8 cellular contexts compared by ENCODE assay signal in genomic region chr17:82216301-82217119, GRCh38. TPM values are rescaled to one million over a fixed set of nuclear protein-coding genes. Genes with fewer than 3 reads are reported as not detected.
DNase-seq lines count a peak whose midpoint lies in the region; ATAC-seq and TF ChIP-seq lines count a peak whose summit lies in the region.

No MANE protein-coding gene starts in this region.

- H3K4me3 ChIP-seq in HEK293 (ENCODE audit: low read depth, low read length), result no peak overlapping the region
- H3K4me3 ChIP-seq in uterus, result no peak overlapping the region

- no peaks in the 10 kb centered on the region for H3K27me3 ChIP-seq in uterus

- no peaks in the 10 kb centered on the region for H3K36me3 ChIP-seq in HEK293 (ENCODE audit: control insufficient read depth in 2 of 2, insufficient read depth in 1 of 2, low read length in 2 of 2)
- H3K36me3 ChIP-seq in uterus, result no peaks in the 10 kb centered on the region

- peak; percentile 89 for DNase-seq in DMS 273 (lab: John Stamatoyannopoulos, UW; ENCODE audit: unreplicated experiment)
- DNase-seq in SKM-1 treated with dmso at 0.1 percent for 144 hours (lab: John Stamatoyannopoulos, UW; ENCODE audit: unreplicated experiment), result peak; percentile 92
- peak; percentile 38 to 57 for DNase-seq in central memory CD8-positive, alpha-beta T cell (ENCODE audit: low spot score in 2 of 2)
- peak; percentile 71 to 72 for DNase-seq in memory B cell (ENCODE audit: low spot score in 2 of 2)
- peak in 1 of 2 donors; percentile 32 for DNase-seq in uterus
- no peak for DNase-seq in NCI-H82 (lab: John Stamatoyannopoulos, UW)
- DNase-seq in NCI-H1417 treated with DMSO at 0.1 percent for 48 hours (lab: John Stamatoyannopoulos, UW), result no peak

- POLR2A ChIA-PET in HEK293 (lab: Yijun Ruan, JAX), result no interaction called here

- CTCF ChIA-PET in HEK293 (lab: Yijun Ruan, JAX), result no interaction called here

- peaks cover 31% of the 10 kb centered on the region for H3K4me1 Mint-ChIP-seq in central memory CD8-positive, alpha-beta T cell
- peaks cover 21% of the 10 kb centered on the region for H3K4me1 Mint-ChIP-seq in memory B cell

- H3K4me1 ChIP-seq in HEK293 (ENCODE audit: control insufficient read depth, insufficient read depth, low read length) (0 out of 2 replicates have a peak, but pooled peaks cover 7% of the 10 kb centered on the region), uterus (peaks cover 0 to 4% of the 10 kb centered on the region in 2 donors)

- ATAC-seq in central memory CD8-positive, alpha-beta T cell (replicated peaks; ENCODE audit: extremely low read depth, poor library complexity, severe bottlenecking), result peak; percentile 66
- peak; percentile 83 for ATAC-seq in memory B cell (ENCODE audit: low read depth)

- no peaks in the 10 kb centered on the region for H3K9me3 Mint-ChIP-seq in central memory CD8-positive, alpha-beta T cell
- no peaks in the 10 kb centered on the region for H3K9me3 Mint-ChIP-seq in memory B cell

- H3K27me3 Mint-ChIP-seq in central memory CD8-positive, alpha-beta T cell, result no peaks in the 10 kb centered on the region
- H3K27me3 Mint-ChIP-seq in memory B cell, result no peaks in the 10 kb centered on the region

- H3K9me3 ChIP-seq in HEK293 (ENCODE audit: control insufficient read depth, insufficient read depth, low read depth, low read length), result no peaks in the 10 kb centered on the region
- H3K9me3 ChIP-seq in uterus, result no peaks in the 10 kb centered on the region

- H3K36me3 Mint-ChIP-seq in central memory CD8-positive, alpha-beta T cell (ENCODE audit: insufficient read depth), result peaks cover 4% of the 10 kb centered on the region
- no peaks in the 10 kb centered on the region for H3K36me3 Mint-ChIP-seq in memory B cell

- H3K27ac Mint-ChIP-seq in central memory CD8-positive, alpha-beta T cell (ENCODE audit: low read depth), result peak overlapping the region; percentile 89
- peak overlapping the region; percentile 90 for H3K27ac Mint-ChIP-seq in memory B cell

- no peak for TF ChIP-seq POLR2A in uterus (IDR thresholded peaks at IDR 0.05)

- intact Hi-C loops in uterus (cut with DNase I; ENCODE audit: low total_unique reads), result no loop called here

- H3K4me3 Mint-ChIP-seq in central memory CD8-positive, alpha-beta T cell, result peak overlapping the region; percentile 49
- H3K4me3 Mint-ChIP-seq in memory B cell, result peak overlapping the region; percentile 51

- TF ChIP-seq CTCF in HEK293 (tag by site-specific recombination; IDR thresholded peaks at IDR 0.05), result no peak
- no peak for TF ChIP-seq CTCF in uterus (IDR thresholded peaks at IDR 0.05)

- H3K27ac ChIP-seq in HEK293 (ENCODE audit: extremely low read depth, low read depth, low read length), result no peak overlapping the region
- H3K27ac ChIP-seq in uterus, result peak overlapping the region; percentile 10 to 21

TF ChIP-seq in HEK293, 187 proteins besides CTCF, POLR2A, EP300 and RAD21:
- TF ChIP-seq ZNF560 (tag by site-specific recombination; IDR thresholded peaks at IDR 0.05; ENCODE audit: borderline replicate concordance), result no peak
- TF ChIP-seq ELK4 (IDR thresholded peaks at IDR 0.05; ENCODE audit: borderline replicate concordance, low read depth, low read length), result no peak
- no peak for TF ChIP-seq KLF10 (tag by site-specific recombination; IDR thresholded peaks at IDR 0.05)
- no peak for TF ChIP-seq GLI2 (tag by site-specific recombination; IDR thresholded peaks at IDR 0.05; ENCODE audit: borderline replicate concordance, low read depth)
- TF ChIP-seq ZFHX2 (tag by site-specific recombination; conservative IDR thresholded peaks at IDR 0.05), result peak; percentile 31; the same call in 1 of the 2 replicates
- no peak for TF ChIP-seq ZNF24 (tag by site-specific recombination; IDR thresholded peaks at IDR 0.05)
- peak; percentile 59 for TF ChIP-seq EGR2 (tag by site-specific recombination; IDR thresholded peaks at IDR 0.05; ENCODE audit: low read depth)
- no peak for TF ChIP-seq ZNF292 (tag by site-specific recombination; IDR thresholded peaks at IDR 0.05; ENCODE audit: borderline replicate concordance, low read depth)
- no peak for TF ChIP-seq FEZF1 (tag by site-specific recombination; IDR thresholded peaks at IDR 0.05)
- peak; percentile 16; the same call in 1 of the 2 replicates for TF ChIP-seq GLIS2 (tag by site-specific recombination; IDR thresholded peaks at IDR 0.05)
- peak; percentile 42; the same call in 1 of the 2 replicates for TF ChIP-seq KLF1 (tag by site-specific recombination; IDR thresholded peaks at IDR 0.05)
- TF ChIP-seq ZNF19 (tag by site-specific recombination; IDR thresholded peaks at IDR 0.05; ENCODE audit: low read depth), result no peak
- no peak for TF ChIP-seq ZNF704 (tag by site-specific recombination; IDR thresholded peaks at IDR 0.05)
- no peak for TF ChIP-seq ZNF544 (tag by site-specific recombination; IDR thresholded peaks at IDR 0.05)

RNA-seq across cellular contexts. Expression of gene CCDC57, which starts 3.9 kb away (rescaled TPM):
- total RNA-seq in uterus, result 10 to 100 TPM in 2 of 4 donors, 1 to 10 TPM in 2; 4.4 to 88.2 (median 17.6) TPM

RNA-seq across cellular contexts. Expression of gene SLC16A3, which starts 12.3 kb away (rescaled TPM):
- 10 to 100 TPM in 2 of 4 donors, 1 to 10 TPM in 2; 1.5 to 28.6 (median 12.2) TPM for total RNA-seq in uterus

RNA-seq across cellular contexts. Expression of gene CSNK1D, which starts 57.0 kb away (rescaled TPM):
- 100 to 1,000 TPM in 1 of 4 donors, 10 to 100 TPM in 3; 16.5 to 173 (median 44.6) TPM for total RNA-seq in uterus

Comparison
In these comparisons a context has a peak if more than half of its experiments do, and no peak if none do; other contexts are left out.
1. DNase-seq: peak in DMS 273 (single experiment), SKM-1 treated with dmso at 0.1 percent for 144 hours (single experiment), central memory CD8-positive, alpha-beta T cell (2 of 2) and memory B cell (2 of 2); none in NCI-H82 (single experiment) and NCI-H1417 treated with DMSO at 0.1 percent for 48 hours (single experiment).